Comparison of ENCODE assay signal across 8 cellular contexts in the genomic region with DNA sequence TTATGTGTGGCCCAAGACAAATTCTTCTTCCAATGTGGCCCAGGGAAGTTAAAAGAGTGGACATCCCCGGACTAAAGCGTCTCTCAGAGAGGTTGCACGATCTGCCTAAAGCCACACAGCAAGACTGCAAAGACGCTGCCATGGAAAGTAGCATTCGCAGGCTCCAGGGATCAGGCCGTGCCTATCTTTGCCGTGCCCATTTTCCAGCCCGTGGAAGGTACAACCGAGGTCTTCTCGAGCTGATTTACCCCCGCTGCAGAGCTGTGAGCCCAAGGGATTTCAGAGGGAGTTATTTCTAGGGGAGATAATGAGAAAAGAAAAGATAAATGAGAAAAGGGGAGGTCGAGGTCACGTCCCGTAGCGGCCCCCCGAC. TPM values are rescaled to one million over a fixed set of nuclear protein-coding genes. Genes with fewer than 3 reads are reported as not detected.
DNase-seq lines count a peak whose midpoint lies in the region; ATAC-seq and TF ChIP-seq lines count a peak whose summit lies in the region.

No MANE protein-coding gene starts in this region.

- no peak for TF ChIP-seq EP300 in neural cell (conservative IDR thresholded peaks at IDR 0.05; ENCODE audit: poor library complexity, severe bottlenecking)

- H3K4me2 ChIP-seq in neural cell (ENCODE audit: low read length) = peak overlapping the region; percentile 1

- H3K27ac ChIP-seq in duodenal mucosa (ENCODE audit: low read depth, low read length) = no peak overlapping the region
- peak overlapping the region; percentile 23 for H3K27ac ChIP-seq in neural cell (ENCODE audit: low read length)

- H3K4me3 ChIP-seq in BJ (ENCODE audit: low read depth, low read length) = peak overlapping the region; percentile 48
- peak overlapping the region; percentile 42 for H3K4me3 ChIP-seq in NB4 (ENCODE audit: low read depth, low read length)
- H3K4me3 ChIP-seq in duodenal mucosa (ENCODE audit: low read depth in 1 of 2, low read length in 2 of 2) = peak overlapping the region; percentile 58 to 69
- H3K4me3 ChIP-seq in neural cell (ENCODE audit: low read length) = peak overlapping the region; percentile 69

- H4K20me1 ChIP-seq in neural cell (ENCODE audit: insufficient read depth) = no peaks in the 10 kb centered on the region

- no peaks in the 10 kb centered on the region for H3F3A ChIP-seq in neural cell (ENCODE audit: insufficient read depth, low read length, poor library complexity, severe bottlenecking)

- no peak for TF ChIP-seq POLR2A in NB4 (IDR thresholded peaks at IDR 0.05; ENCODE audit: extremely low read depth, insufficient read length)

- CTCF ChIA-PET in BJ (lab: Yijun Ruan, JAX) = interaction anchor here (0.6 to 2.6 kb wide), 29 partner anchors 9 to 268 kb away, joined by 3 to 23 read pairs (median 5); no protein-coding TSS in a partner anchor

- POLR2A ChIA-PET in BJ (lab: Charles Lee) = interaction anchor here (0.6 to 0.7 kb wide), 2 partner anchors 163 to 343 kb away, joined by 4 to 6 read pairs; no protein-coding TSS in a partner anchor

- H3K36me3 ChIP-seq in BJ (ENCODE audit: control insufficient read depth, insufficient read depth, low read length) = no peaks in the 10 kb centered on the region
- no peaks in the 10 kb centered on the region for H3K36me3 ChIP-seq in duodenal mucosa (ENCODE audit: control insufficient read depth in 1 of 2, insufficient read depth in 2 of 2, low read length in 2 of 2)
- H3K36me3 ChIP-seq in neural cell (ENCODE audit: insufficient read depth, low read length) = no peaks in the 10 kb centered on the region

- no peaks in the 10 kb centered on the region for H3K9me2 ChIP-seq in neural cell (ENCODE audit: insufficient read depth, low read length)

- H3K79me2 ChIP-seq in neural cell (replicated peaks; ENCODE audit: insufficient read depth, low read length) = peaks cover 27% of the 10 kb centered on the region

- no peak for TF ChIP-seq CTCF in BJ (IDR thresholded peaks at IDR 0.05; ENCODE audit: insufficient read depth, low read depth, low read length)
- TF ChIP-seq CTCF in NB4 (IDR thresholded peaks at IDR 0.05; ENCODE audit: low read depth, low read length) = no peak
- TF ChIP-seq CTCF in neural cell (IDR thresholded peaks at IDR 0.05; ENCODE audit: poor library complexity, severe bottlenecking) = no peak

- no peaks in the 10 kb centered on the region for H3K27me3 ChIP-seq in BJ (ENCODE audit: control insufficient read depth, insufficient read depth, low read length)
- no peaks in the 10 kb centered on the region for H3K27me3 ChIP-seq in duodenal mucosa (ENCODE audit: control insufficient read depth in 1 of 2, insufficient read depth in 2 of 2, low read length in 2 of 2)
- no peaks in the 10 kb centered on the region for H3K27me3 ChIP-seq in neural cell (ENCODE audit: insufficient read depth, low read depth, low read length)

- peaks cover 11 to 12% of the 10 kb centered on the region in 2 donors for H3K4me1 ChIP-seq in duodenal mucosa (ENCODE audit: control insufficient read depth in 1 of 2, insufficient read depth in 2 of 2, low read length in 2 of 2)

- TF ChIP-seq RAD21 in neural cell (conservative IDR thresholded peaks at IDR 0.05) = no peak

- no peak for ATAC-seq in HG03457 (IDR thresholded peaks at IDR 0.05; ENCODE audit: unreplicated experiment)
- ATAC-seq in HG02623 (IDR thresholded peaks at IDR 0.05; ENCODE audit: unreplicated experiment) = no peak
- ATAC-seq in HG02642 (IDR thresholded peaks at IDR 0.05; ENCODE audit: poor library complexity, unreplicated experiment) = no peak

- DNase-seq in BJ (ENCODE audit: low read depth) (no peak), NB4 (ENCODE audit: low read depth) (no peak), OCI-M1 (lab: John Stamatoyannopoulos, UW) (no peak)

- H2AFZ ChIP-seq in neural cell (ENCODE audit: low read depth, low read length) = peak overlapping the region; percentile 49

- H3K9me3 ChIP-seq in duodenal mucosa (ENCODE audit: control insufficient read depth in 1 of 2, low read length in 2 of 2) = no peaks in the 10 kb centered on the region
- no peaks in the 10 kb centered on the region for H3K9me3 ChIP-seq in neural cell (ENCODE audit: low read length)

- H3K9ac ChIP-seq in duodenal mucosa (ENCODE audit: low read depth in 1 of 2, low read length in 2 of 2) (peak overlapping the region; percentile 45 to 52), neural cell (ENCODE audit: low read length) (peak overlapping the region; percentile 97)

TF ChIP-seq in neural cell, 6 proteins besides CTCF, POLR2A, EP300 and RAD21:
- TF ChIP-seq POLR2AphosphoS5 (IDR thresholded peaks at IDR 0.05) (no peak), TAF1 (IDR thresholded peaks at IDR 0.05; ENCODE audit: low read depth) (no peak), MXI1 (conservative IDR thresholded peaks at IDR 0.05; ENCODE audit: poor library complexity, severe bottlenecking) (no peak), EZH2 (IDR thresholded peaks at IDR 0.05; ENCODE audit: borderline replicate concordance, insufficient read depth, low read length, poor library complexity, severe bottlenecking) (no peak), SMC3 (conservative IDR thresholded peaks at IDR 0.05; ENCODE audit: poor library complexity) (no peak)
- TF ChIP-seq, protein P1, sequence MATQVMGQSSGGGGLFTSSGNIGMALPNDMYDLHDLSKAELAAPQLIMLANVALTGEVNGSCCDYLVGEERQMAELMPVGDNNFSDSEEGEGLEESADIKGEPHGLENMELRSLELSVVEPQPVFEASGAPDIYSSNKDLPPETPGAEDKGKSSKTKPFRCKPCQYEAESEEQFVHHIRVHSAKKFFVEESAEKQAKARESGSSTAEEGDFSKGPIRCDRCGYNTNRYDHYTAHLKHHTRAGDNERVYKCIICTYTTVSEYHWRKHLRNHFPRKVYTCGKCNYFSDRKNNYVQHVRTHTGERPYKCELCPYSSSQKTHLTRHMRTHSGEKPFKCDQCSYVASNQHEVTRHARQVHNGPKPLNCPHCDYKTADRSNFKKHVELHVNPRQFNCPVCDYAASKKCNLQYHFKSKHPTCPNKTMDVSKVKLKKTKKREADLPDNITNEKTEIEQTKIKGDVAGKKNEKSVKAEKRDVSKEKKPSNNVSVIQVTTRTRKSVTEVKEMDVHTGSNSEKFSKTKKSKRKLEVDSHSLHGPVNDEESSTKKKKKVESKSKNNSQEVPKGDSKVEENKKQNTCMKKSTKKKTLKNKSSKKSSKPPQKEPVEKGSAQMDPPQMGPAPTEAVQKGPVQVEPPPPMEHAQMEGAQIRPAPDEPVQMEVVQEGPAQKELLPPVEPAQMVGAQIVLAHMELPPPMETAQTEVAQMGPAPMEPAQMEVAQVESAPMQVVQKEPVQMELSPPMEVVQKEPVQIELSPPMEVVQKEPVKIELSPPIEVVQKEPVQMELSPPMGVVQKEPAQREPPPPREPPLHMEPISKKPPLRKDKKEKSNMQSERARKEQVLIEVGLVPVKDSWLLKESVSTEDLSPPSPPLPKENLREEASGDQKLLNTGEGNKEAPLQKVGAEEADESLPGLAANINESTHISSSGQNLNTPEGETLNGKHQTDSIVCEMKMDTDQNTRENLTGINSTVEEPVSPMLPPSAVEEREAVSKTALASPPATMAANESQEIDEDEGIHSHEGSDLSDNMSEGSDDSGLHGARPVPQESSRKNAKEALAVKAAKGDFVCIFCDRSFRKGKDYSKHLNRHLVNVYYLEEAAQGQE (IDR thresholded peaks at IDR 0.05; ENCODE audit: borderline replicate concordance) = no peak

RNA-seq across cellular contexts. Expression of a gene that starts 1.0 kb away (rescaled TPM):
- 0.10 and 0.15 TPM in 2 replicates for polyA plus RNA-seq in BJ (2011; rRNA removed)
- not detected in 2 replicates for polyA minus RNA-seq in BJ (2011; rRNA and poly(A)+ RNA removed)
- polyA plus RNA-seq in neural cell = 70.1 and 86.6 TPM in 2 replicates
- 53.9 and 71.1 TPM in 2 replicates for polyA minus RNA-seq in neural cell

RNA-seq across cellular contexts. Expression of a gene that starts 3.7 kb away (rescaled TPM):
- polyA plus RNA-seq in BJ (2011; rRNA removed) (9.7 and 20.7 TPM in 2 replicates), neural cell (2.1 and 3.7 TPM in 2 replicates)
- 7.5 and 9.5 TPM in 2 replicates for polyA minus RNA-seq in BJ (2011; rRNA and poly(A)+ RNA removed)
- polyA minus RNA-seq in neural cell = 4.6 and 5.6 TPM in 2 replicates

RNA-seq across cellular contexts. Expression of a gene that starts 18.7 kb away (rescaled TPM):
- polyA plus RNA-seq in BJ (2011; rRNA removed) = 0.21 and 0.32 TPM in 2 replicates
- 0.38 TPM in 1 of 2 replicates, not detected in the other for polyA minus RNA-seq in BJ (2011; rRNA and poly(A)+ RNA removed)
- not detected in 2 replicates for polyA plus RNA-seq in neural cell
- polyA minus RNA-seq in neural cell = not detected in 2 replicates

RNA-seq across cellular contexts. Expression of a gene that starts 46.4 kb away (rescaled TPM):
- polyA plus RNA-seq in BJ (2011; rRNA removed) (10.6 and 13.1 TPM in 2 replicates), neural cell (24.0 and 33.8 TPM in 2 replicates)
- polyA minus RNA-seq in BJ (2011; rRNA and poly(A)+ RNA removed) = 3.6 and 7.1 TPM in 2 replicates
- polyA minus RNA-seq in neural cell = 8.1 and 9.7 TPM in 2 replicates

RNA-seq across cellular contexts. Expression of a gene that starts 53.1 kb away (rescaled TPM):
- polyA plus RNA-seq in BJ (2011; rRNA removed) (15.7 and 19.1 TPM in 2 replicates), neural cell (12.1 and 15.0 TPM in 2 replicates)
- polyA minus RNA-seq in BJ (2011; rRNA and poly(A)+ RNA removed) = 18.9 and 25.2 TPM in 2 replicates
- 27.7 and 35.8 TPM in 2 replicates for polyA minus RNA-seq in neural cell

Comparison
In these comparisons a context has a peak if more than half of its experiments do, and no peak if none do; other contexts are left out.
1. RNA of a gene that starts 1.0 kb away (polyA plus RNA-seq): 70.1 to 86.6 TPM in neural cell; 0.10 to 0.15 TPM in BJ; every median in the first group is over 10 times any median in the second.
2. Peak in every context shown above with its lines, with median percentiles within 50 percentile points of each other: H3K4me3 ChIP-seq.